26 cellular contexts compared by ENCODE assay signal in the genomic region with DNA sequence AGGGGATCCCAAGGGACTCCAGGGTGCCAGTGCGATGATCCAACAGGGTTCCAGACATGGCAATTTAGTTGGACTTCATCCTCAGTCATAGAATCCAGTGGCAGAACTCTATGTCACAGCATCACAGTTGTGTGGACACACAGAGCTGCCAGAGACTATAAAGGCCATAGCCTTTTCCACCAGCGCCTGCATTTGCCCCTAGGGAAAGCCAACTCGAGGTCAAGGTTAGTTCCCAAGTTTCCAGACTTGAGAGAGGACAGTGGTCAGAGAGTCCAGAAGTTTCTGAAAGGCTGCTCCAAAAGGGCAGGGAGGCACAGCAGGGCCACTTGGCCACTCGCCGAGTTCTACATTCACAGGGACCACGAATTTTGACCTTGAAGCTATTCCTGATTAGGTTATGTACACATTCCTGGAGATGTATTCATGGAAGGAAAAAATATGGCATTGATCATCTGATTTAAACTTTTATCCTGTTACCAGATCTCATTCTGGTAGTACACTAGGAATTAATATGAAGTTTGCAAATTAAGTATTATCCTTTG.
"Had no signal": no experiment of that assay in that cellular context is flagged by ENCODE, and none has a peak within 500 bp of the region (broad histone marks: within the 10 kb centered on the region; RNA-seq: fewer than 3 reads in every experiment).

No MANE protein-coding gene starts in this region.

- H3K9me3 ChIP-seq: left lung, mucosa of descending colon, pancreas, prostate gland, sigmoid colon, spleen, testis, thyroid gland, uterus had no signal

- H3K27me3 ChIP-seq: left lung, pancreas, sigmoid colon, spleen, testis, thyroid gland, uterus had no signal

- H3K36me3 ChIP-seq: left lung, pancreas, prostate gland, spleen, thyroid gland, uterus had no signal

- H3K4me3 ChIP-seq: left lung, lung, mucosa of descending colon, pancreas, prostate gland, sigmoid colon, spleen, testis, thyroid gland, uterus had no signal

- ATAC-seq: left cardiac atrium; left lung; mucosa of descending colon; naive thymus-derived CD4-positive, alpha-beta T cell; natural killer cell treated with Interleukin-12 subunit alpha and Interleukin-12 subunit beta and Interleukin-15 and Interleukin-18, amount 100 ng/mL, for 72 hours; right cardiac atrium; stimulated activated memory B cell treated with anti-CD40 and anti-IgM and Interleukin-4, amounts not matched to agents 10 μg/mL and 1 μg/mL and 100 μg/mL, for 72 hours; stimulated activated naive CD8-positive, alpha-beta T cell treated with anti-CD3 and anti-CD28 coated beads, Interleukin-15, amount 100 ng/mL, for 72 hours had no signal

- H3K27ac ChIP-seq: left lung, pancreas, prostate gland, spleen, testis, thyroid gland, uterus had no signal

- DNase-seq: hippocampal formation; kidney glomerular epithelial cell; left cardiac atrium; left lung; midbrain; mucosa of descending colon; naive thymus-derived CD4-positive, alpha-beta T cell; nucleus accumbens; pancreas; posterior cingulate gyrus; retina; right cardiac atrium; sigmoid colon; small intestine; spleen; stimulated activated CD4-positive, alpha-beta T cell treated with anti-CD3 and anti-CD28 coated beads, Interleukin-4, amount 100 ng/mL, for 4 hours; stimulated activated CD8-positive, alpha-beta memory T cell treated with anti-CD3 and anti-CD28 coated beads, Interleukin-4, amount 100 ng/mL, for 48 hours; stimulated activated naive CD4-positive, alpha-beta T cell treated with Interleukin-2 at 50 U/mL for 16 hours; stimulated activated naive CD8-positive, alpha-beta T cell treated with anti-CD3 and anti-CD28 coated beads, Interleukin-15, amount 100 ng/mL, for 72 hours; testis; thyroid gland; uterus had no signal

- H3K4me1 ChIP-seq: left lung, prostate gland, spleen, thyroid gland, uterus had no signal
